In the genomic region with DNA sequence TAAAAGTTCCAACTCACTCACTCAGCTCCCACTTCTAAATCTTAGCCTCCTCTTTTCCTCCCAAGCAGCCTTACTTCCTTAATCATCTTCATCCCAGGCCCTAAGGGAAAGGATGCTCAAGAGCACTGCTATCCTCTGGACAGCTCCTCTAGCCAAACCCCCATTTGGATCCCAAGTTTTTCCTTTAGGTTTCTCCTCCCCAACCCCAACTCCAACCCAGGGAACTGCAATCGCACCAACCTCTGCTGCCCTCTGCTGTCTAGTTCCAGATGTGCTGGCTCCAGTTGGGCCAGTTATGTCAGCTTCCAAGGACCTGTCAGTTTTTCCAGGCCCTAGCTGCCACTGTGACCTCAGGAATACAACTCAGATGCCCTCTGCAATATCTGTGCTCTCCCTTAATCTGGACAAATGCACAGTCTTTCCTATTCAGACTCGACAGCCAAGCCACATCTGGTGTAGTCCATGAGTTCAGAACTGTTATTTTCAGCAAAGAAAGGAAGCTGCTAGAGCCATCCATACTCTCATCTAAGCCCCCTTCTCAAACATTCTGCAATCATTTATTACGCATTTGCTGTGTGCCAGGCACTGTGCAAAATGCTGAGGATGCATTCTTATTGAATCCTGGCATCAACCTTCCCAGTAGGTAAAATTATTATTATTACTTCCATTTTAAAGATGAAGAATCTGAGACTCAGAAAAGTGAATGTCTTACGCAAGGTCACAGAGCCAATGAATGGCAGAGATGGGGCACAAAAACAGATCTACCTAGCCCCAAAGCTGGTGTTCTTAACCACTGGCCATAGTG, we compare ENCODE assay signal across 8 cellular contexts. TPM values are rescaled to one million over a fixed set of nuclear protein-coding genes. Genes with fewer than 3 reads are reported as not detected.
DNase-seq lines count a peak whose midpoint lies in the region; ATAC-seq, FAIRE-seq and TF ChIP-seq lines count a peak whose summit lies in the region.

No MANE protein-coding gene starts in this region.

- TF ChIP-seq POLR2A in H54 (IDR thresholded peaks at IDR 0.05; ENCODE audit: low read depth, low read length) (no peak), gastrocnemius medialis (IDR thresholded peaks at IDR 0.05) (no peak)

- no peaks in the 10 kb centered on the region for H3K9me3 Mint-ChIP-seq in activated T-helper 2 cell treated with anti-CD3 and anti-CD28 coated beads, Interferon-gamma antibody, Interleukin-2, Interleukin-4, amounts not matched to agents 10 μg/mL and 5 μg/mL and 100 μg/mL, durations not matched to agents 14 hours and 24 hours and 36 hours

- POLR2A ChIA-PET in BJ (lab: Charles Lee), result no interaction called here

- intact Hi-C loops in gastrocnemius medialis (cut with DNase I; ENCODE audit: low total_unique reads), result loop anchor here (1.0 kb wide), 2 partner anchors 89 to 119 kb away; no protein-coding TSS in a partner anchor
- intact Hi-C loops in activated T-helper 2 cell treated with anti-CD3 and anti-CD28 coated beads, Interferon-gamma antibody, Interleukin-2, Interleukin-4, amounts not matched to agents 10 μg/mL and 5 μg/mL and 100 μg/mL, durations not matched to agents 14 hours and 24 hours and 36 hours (cut with micrococcal nuclease), result loop anchor here (2.0 kb wide), 2 partner anchors 90 to 120 kb away; no protein-coding TSS in a partner anchor

- H3K27ac Mint-ChIP-seq in activated T-helper 2 cell treated with anti-CD3 and anti-CD28 coated beads, Interferon-gamma antibody, Interleukin-2, Interleukin-4, amounts not matched to agents 10 μg/mL and 5 μg/mL and 100 μg/mL, durations not matched to agents 14 hours and 24 hours and 36 hours, result no peak overlapping the region

- DNase-seq in BJ (ENCODE audit: low read depth) (no peak), H54 (ENCODE audit: insufficient read length, low spot score) (peak; percentile 29), NT2/D1 (ENCODE audit: low read depth, low spot score) (peak; percentile 30), anterior cingulate cortex (lab: John Stamatoyannopoulos, UW) (peak in 54 of 58 donors; percentile 0 to 71 (median 25)), hepatic stellate cell (ENCODE audit: low spot score) (peak; percentile 47), gastrocnemius medialis (peak; percentile 21 to 37), NCI-H2171 treated with DMSO at 0.1 percent for 48 hours (lab: John Stamatoyannopoulos, UW) (no peak)
- DNase-seq in activated T-helper 2 cell treated with anti-CD3 and anti-CD28 coated beads, Interferon-gamma antibody, Interleukin-2, Interleukin-4, amounts not matched to agents 10 μg/mL and 5 μg/mL and 100 μg/mL, durations not matched to agents 14 hours and 24 hours and 36 hours (ENCODE audit: low spot score), result no peak

- no peak for FAIRE-seq in H54 (lab: Jason Lieb, UNC)

- H3K4me3 Mint-ChIP-seq in activated T-helper 2 cell treated with anti-CD3 and anti-CD28 coated beads, Interferon-gamma antibody, Interleukin-2, Interleukin-4, amounts not matched to agents 10 μg/mL and 5 μg/mL and 100 μg/mL, durations not matched to agents 14 hours and 24 hours and 36 hours (ENCODE audit: low read depth), result no peak overlapping the region

- H3K36me3 ChIP-seq in BJ (ENCODE audit: control insufficient read depth, insufficient read depth, low read length) (no peaks in the 10 kb centered on the region), NT2/D1 (ENCODE audit: insufficient read depth, insufficient read length, low read length) (no peaks in the 10 kb centered on the region), gastrocnemius medialis (no peaks in the 10 kb centered on the region)

- ATAC-seq in gastrocnemius medialis, result peak; percentile 54 to 62

- H3K27me3 ChIP-seq in BJ (ENCODE audit: control insufficient read depth, insufficient read depth, low read length) (peaks cover 3% of the 10 kb centered on the region; the same call in 1 of the 2 replicates), NT2/D1 (ENCODE audit: insufficient read depth, insufficient read length) (no peaks in the 10 kb centered on the region), gastrocnemius medialis (no peaks in the 10 kb centered on the region)

- peaks cover 7% of the 10 kb centered on the region for H3K27me3 Mint-ChIP-seq in activated T-helper 2 cell treated with anti-CD3 and anti-CD28 coated beads, Interferon-gamma antibody, Interleukin-2, Interleukin-4, amounts not matched to agents 10 μg/mL and 5 μg/mL and 100 μg/mL, durations not matched to agents 14 hours and 24 hours and 36 hours (ENCODE audit: low read depth)

- TF ChIP-seq CTCF in BJ (IDR thresholded peaks at IDR 0.05; ENCODE audit: insufficient read depth, low read depth, low read length) (peak; percentile 74), gastrocnemius medialis (IDR thresholded peaks at IDR 0.05 in 4 of 5, conservative IDR thresholded peaks at IDR 0.05 in 1 of 5) (peak; percentile 54 to 78 (median 76))

- H3K4me1 ChIP-seq in NT2/D1 (ENCODE audit: insufficient read depth, insufficient read length), result no peaks in the 10 kb centered on the region
- no peaks in the 10 kb centered on the region for H3K4me1 ChIP-seq in gastrocnemius medialis

- H3K4me3 ChIP-seq in BJ (ENCODE audit: low read depth, low read length) (no peak overlapping the region), NT2/D1 (ENCODE audit: insufficient read length, low read depth) (no peak overlapping the region), gastrocnemius medialis (no peak overlapping the region)

- H3K9me3 ChIP-seq in NT2/D1 (ENCODE audit: insufficient read depth, low read length), result no peaks in the 10 kb centered on the region
- no peaks in the 10 kb centered on the region for H3K9me3 ChIP-seq in gastrocnemius medialis

- no peak overlapping the region for H3K9ac ChIP-seq in NT2/D1 (ENCODE audit: insufficient read length, low read depth)

- CTCF ChIA-PET in BJ (lab: Yijun Ruan, JAX), result interaction anchor here (0.6 to 7.5 kb wide), 26 partner anchors 7 to 334 kb away, joined by 3 to 167 read pairs (median 4); partner anchors contain the start of genes APLN and XPNPEP2

- H3K27ac ChIP-seq in gastrocnemius medialis, result no peak overlapping the region

- H3K4me1 Mint-ChIP-seq in activated T-helper 2 cell treated with anti-CD3 and anti-CD28 coated beads, Interferon-gamma antibody, Interleukin-2, Interleukin-4, amounts not matched to agents 10 μg/mL and 5 μg/mL and 100 μg/mL, durations not matched to agents 14 hours and 24 hours and 36 hours (ENCODE audit: low read depth), result peaks cover 31% of the 10 kb centered on the region

- H3K36me3 Mint-ChIP-seq in activated T-helper 2 cell treated with anti-CD3 and anti-CD28 coated beads, Interferon-gamma antibody, Interleukin-2, Interleukin-4, amounts not matched to agents 10 μg/mL and 5 μg/mL and 100 μg/mL, durations not matched to agents 14 hours and 24 hours and 36 hours (ENCODE audit: low read depth), result peaks cover 5% of the 10 kb centered on the region

- in situ Hi-C loops in gastrocnemius medialis (cut with MboI; ENCODE audit: low sequenced_read_pairs in 4 of 4), result loop anchor here (5.0 to 10.0 kb wide), 3 partner anchors 89 to 122 kb away; no protein-coding TSS in a partner anchor

RNA-seq across cellular contexts. Expression of gene XPNPEP2, which starts 12.3 kb away (rescaled TPM):
- 0.16 and 0.32 TPM in 2 replicates for polyA plus RNA-seq in BJ (2011; rRNA removed)
- not detected in 2 replicates for polyA minus RNA-seq in BJ (2011; rRNA and poly(A)+ RNA removed)
- total RNA-seq in gastrocnemius medialis, result 1 to 10 TPM in 2 of 4 donors, under 1 TPM in 2; 0.15 to 2.0 (median 0.87) TPM
- total RNA-seq in activated T-helper 2 cell treated with anti-CD3 and anti-CD28 coated beads, Interferon-gamma antibody, Interleukin-2, Interleukin-4, amounts not matched to agents 10 μg/mL and 5 μg/mL and 100 μg/mL, durations not matched to agents 14 hours and 24 hours and 36 hours, result 0.11 and 0.16 TPM in 2 replicates

RNA-seq across cellular contexts. Expression of gene SASH3, which starts 53.2 kb away (rescaled TPM):
- polyA plus RNA-seq in BJ (2011; rRNA removed), result not detected in 2 replicates
- not detected in 2 replicates for polyA minus RNA-seq in BJ (2011; rRNA and poly(A)+ RNA removed)
- 1 to 10 TPM; 1.3 to 2.2 (median 1.7) TPM for total RNA-seq in gastrocnemius medialis
- total RNA-seq in activated T-helper 2 cell treated with anti-CD3 and anti-CD28 coated beads, Interferon-gamma antibody, Interleukin-2, Interleukin-4, amounts not matched to agents 10 μg/mL and 5 μg/mL and 100 μg/mL, durations not matched to agents 14 hours and 24 hours and 36 hours, result 89.8 and 102 TPM in 2 replicates

Comparison
In these comparisons a context has a peak if more than half of its experiments do, and no peak if none do; other contexts are left out.
1. DNase-seq: peak in H54 (single experiment), NT2/D1 (single experiment), anterior cingulate cortex (54 of 58), hepatic stellate cell (single experiment) and gastrocnemius medialis (2 of 2); none in BJ (single experiment), activated T-helper 2 cell treated with anti-CD3 and anti-CD28 coated beads, Interferon-gamma antibody, Interleukin-2, Interleukin-4, amounts not matched to agents 10 μg/mL and 5 μg/mL and 100 μg/mL, durations not matched to agents 14 hours and 24 hours and 36 hours (single experiment) and NCI-H2171 treated with DMSO at 0.1 percent for 48 hours (single experiment).
2. RNA of gene SASH3, which starts 53.2 kb away (total RNA-seq): 89.8 to 102 TPM in activated T-helper 2 cell treated with anti-CD3 and anti-CD28 coated beads, Interferon-gamma antibody, Interleukin-2, Interleukin-4, amounts not matched to agents 10 μg/mL and 5 μg/mL and 100 μg/mL, durations not matched to agents 14 hours and 24 hours and 36 hours; 1.3 to 2.2 TPM in gastrocnemius medialis; every median in the first group is over 10 times any median in the second.